In the genomic region with DNA sequence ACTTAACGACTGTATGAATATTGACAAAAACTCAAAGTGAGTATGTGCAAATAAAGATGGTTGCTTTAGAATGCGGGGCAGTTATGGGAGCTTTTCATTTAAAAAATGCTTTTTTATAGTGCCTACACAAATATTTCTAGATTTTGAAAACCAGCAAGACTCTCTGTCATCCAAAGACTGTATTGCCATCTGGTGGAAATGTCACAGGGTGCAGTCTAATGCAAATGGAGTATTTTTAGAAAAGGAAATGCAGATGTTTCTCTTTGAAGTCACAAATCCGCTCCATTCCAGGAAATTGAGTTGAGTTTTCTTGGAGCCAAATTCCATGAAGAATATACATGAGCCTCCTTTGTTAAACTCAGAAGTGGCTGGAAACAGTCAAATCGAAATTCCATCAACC, we compare ENCODE assay signal across 8 cellular contexts. TPM values are rescaled to one million over a fixed set of nuclear protein-coding genes. Genes with fewer than 3 reads are reported as not detected.
DNase-seq lines count a peak whose midpoint lies in the region; ATAC-seq and TF ChIP-seq lines count a peak whose summit lies in the region.

No MANE protein-coding gene starts in this region.

- peaks cover 0 to 13% (median 10%) of the 10 kb centered on the region in 4 donors for H3K4me1 ChIP-seq in tibial nerve

- no peak overlapping the region for H3K27ac Mint-ChIP-seq in activated naive CD8-positive, alpha-beta T cell treated with anti-CD3 and anti-CD28 coated beads, Interleukin-2, amount 50 U/mL, for 24 hours

- peak; percentile 34 for ATAC-seq in activated naive CD8-positive, alpha-beta T cell treated with anti-CD3 and anti-CD28 coated beads, Interleukin-2, amount 50 U/mL, for 24 hours
- ATAC-seq in HG02938 (IDR thresholded peaks at IDR 0.05; ENCODE audit: unreplicated experiment): no peak

- TF ChIP-seq EP300 in tibial nerve (IDR thresholded peaks at IDR 0.05): no peak

- H3K4me3 ChIP-seq in MG63: no peak overlapping the region
- H3K4me3 ChIP-seq in tibial nerve: no peak overlapping the region

- H3K9me3 ChIP-seq in MG63 (no peaks in the 10 kb centered on the region), tibial nerve (no peaks in the 10 kb centered on the region)

- H3K36me3 ChIP-seq in MG63 (no peaks in the 10 kb centered on the region), tibial nerve (no peaks in the 10 kb centered on the region)

- H3K27me3 Mint-ChIP-seq in activated naive CD8-positive, alpha-beta T cell treated with anti-CD3 and anti-CD28 coated beads, Interleukin-2, amount 50 U/mL, for 24 hours: peaks cover 28% of the 10 kb centered on the region

- WGBS in tibial nerve, 2 donors: 14 to 15% methylated on average over 4 of the region's 4 CpGs

- no peaks in the 10 kb centered on the region for H3K36me3 Mint-ChIP-seq in activated naive CD8-positive, alpha-beta T cell treated with anti-CD3 and anti-CD28 coated beads, Interleukin-2, amount 50 U/mL, for 24 hours (ENCODE audit: low read depth)

- no peak for TF ChIP-seq POLR2A in tibial nerve (IDR thresholded peaks at IDR 0.05)

- peaks cover 6% of the 10 kb centered on the region for H3K4me1 Mint-ChIP-seq in activated naive CD8-positive, alpha-beta T cell treated with anti-CD3 and anti-CD28 coated beads, Interleukin-2, amount 50 U/mL, for 24 hours

- DNase-seq in activated T-cell treated with anti-CD3 and anti-CD28 coated beads for 4 hours (peak; percentile 17), MG63 (peak; percentile 19), inferior parietal cortex (ENCODE audit: extremely low spot score) (peak; percentile 78), tibial nerve (ENCODE audit: low spot score in 2 of 2) (peak in 1 of 2 donors; percentile 62), NCI-H187 treated with DMSO at 0.1 percent for 48 hours (lab: John Stamatoyannopoulos, UW) (no peak)
- no peak for DNase-seq in activated T-cell treated with anti-CD3 and anti-CD28 coated beads, Interleukin-2, amount 50 U/mL, for 1 hour
- DNase-seq in activated naive CD8-positive, alpha-beta T cell treated with anti-CD3 and anti-CD28 coated beads, Interleukin-2, amount 50 U/mL, for 24 hours: peak; percentile 24

- H3K27me3 ChIP-seq in MG63 (no peaks in the 10 kb centered on the region), tibial nerve (peaks cover 0 to 34% of the 10 kb centered on the region in 2 donors)

- H3K4me3 Mint-ChIP-seq in activated naive CD8-positive, alpha-beta T cell treated with anti-CD3 and anti-CD28 coated beads, Interleukin-2, amount 50 U/mL, for 24 hours: no peak overlapping the region

- no peak overlapping the region for H3K27ac ChIP-seq in tibial nerve

- TF ChIP-seq CTCF in tibial nerve (IDR thresholded peaks at IDR 0.05): peak in 4 of 5 experiments; percentile 14 to 51 (median 30)

- no peaks in the 10 kb centered on the region for H3K9me3 Mint-ChIP-seq in activated naive CD8-positive, alpha-beta T cell treated with anti-CD3 and anti-CD28 coated beads, Interleukin-2, amount 50 U/mL, for 24 hours

RNA-seq across cellular contexts. Expression of gene C1QTNF9B, which starts 2.3 kb away (rescaled TPM):
- total RNA-seq in MG63 (2014; rRNA removed; shearing (Covaris generic); ENCODE audit: low replicate concordance): not detected in 2 replicates
- total RNA-seq in tibial nerve: 1 to 10 TPM in 1 of 4 donors, not detected in 3; 2.0 TPM

RNA-seq across cellular contexts. Expression of gene MIPEP, which starts 10.4 kb away (rescaled TPM):
- 19.3 and 25.0 TPM in 2 replicates for total RNA-seq in MG63 (2014; rRNA removed; shearing (Covaris generic); ENCODE audit: low replicate concordance)
- total RNA-seq in tibial nerve: 10 to 100 TPM in 3 of 4 donors, 1 to 10 TPM in 1; 8.4 to 25.8 (median 16.4) TPM

Comparison
In these comparisons a context has a peak if more than half of its experiments do, and no peak if none do; other contexts are left out.
1. DNase-seq: peak in activated T-cell treated with anti-CD3 and anti-CD28 coated beads for 4 hours (single experiment), MG63 (single experiment), activated naive CD8-positive, alpha-beta T cell treated with anti-CD3 and anti-CD28 coated beads, Interleukin-2, amount 50 U/mL, for 24 hours (single experiment) and inferior parietal cortex (single experiment); none in activated T-cell treated with anti-CD3 and anti-CD28 coated beads, Interleukin-2, amount 50 U/mL, for 1 hour (single experiment) and NCI-H187 treated with DMSO at 0.1 percent for 48 hours (single experiment).